In genomic region chrX:134460861-134461218, GRCh38 we compare ENCODE assay signal across 8 cellular contexts. TPM values are rescaled to one million over a fixed set of nuclear protein-coding genes. Genes with fewer than 3 reads are reported as not detected.
DNase-seq lines count a peak whose midpoint lies in the region; ATAC-seq and TF ChIP-seq lines count a peak whose summit lies in the region.

No MANE protein-coding gene starts in this region.

- 6 to 34% methylated on average over 9 of the region's 9 CpGs for WGBS in tibial nerve, 2 donors

- peaks cover 13% of the 10 kb centered on the region for H3K4me1 Mint-ChIP-seq in activated naive CD8-positive, alpha-beta T cell treated with anti-CD3 and anti-CD28 coated beads, Interleukin-2, amount 10 ng/mL, durations not matched to agents 7 days and 5 days

- H3K27ac ChIP-seq in tibial nerve: peak overlapping the region in 1 of 4 donors; percentile 86

- H3K4me3 ChIP-seq in kidney epithelial cell (ENCODE audit: low read depth, low read length) (peak overlapping the region; percentile 63), tibial nerve (peak overlapping the region; percentile 57 to 86 (median 58))

- ATAC-seq in activated naive CD8-positive, alpha-beta T cell treated with anti-CD3 and anti-CD28 coated beads, Interleukin-2, amount 10 ng/mL, durations not matched to agents 7 days and 5 days (ENCODE audit: low read depth): no peak

- no peaks in the 10 kb centered on the region for H3K9me3 ChIP-seq in tibial nerve

- H3K9me3 Mint-ChIP-seq in activated naive CD8-positive, alpha-beta T cell treated with anti-CD3 and anti-CD28 coated beads, Interleukin-2, amount 10 ng/mL, durations not matched to agents 7 days and 5 days: no peaks in the 10 kb centered on the region

- peak; percentile 13 for DNase-seq in DMS79 treated with DMSO at 0.1 percent for 48 hours (lab: John Stamatoyannopoulos, UW)
- DNase-seq in DMS79 (lab: John Stamatoyannopoulos, UW): no peak
- peak; percentile 52 for DNase-seq in HT-29 (ENCODE audit: low spot score)
- DNase-seq in activated naive CD8-positive, alpha-beta T cell treated with anti-CD3 and anti-CD28 coated beads, Interleukin-2, amount 10 ng/mL, durations not matched to agents 7 days and 5 days: no peak
- no peak for DNase-seq in kidney epithelial cell (ENCODE audit: low read depth)
- DNase-seq in tibial nerve (ENCODE audit: low spot score in 2 of 2): no peak
- no peak for DNase-seq in COLO829 (ENCODE audit: low spot score)
- DNase-seq in activated CD4-positive, alpha-beta T cell treated with anti-CD3 and anti-CD28 coated beads for 4 hours: no peak

- no peaks in the 10 kb centered on the region for H3K4me1 ChIP-seq in tibial nerve

- no peaks in the 10 kb centered on the region for H3K27me3 Mint-ChIP-seq in activated naive CD8-positive, alpha-beta T cell treated with anti-CD3 and anti-CD28 coated beads, Interleukin-2, amount 10 ng/mL, durations not matched to agents 7 days and 5 days

- TF ChIP-seq CTCF in kidney epithelial cell (IDR thresholded peaks at IDR 0.05; ENCODE audit: insufficient read depth, low read length, poor library complexity, severe bottlenecking): no peak
- no peak for TF ChIP-seq CTCF in tibial nerve (IDR thresholded peaks at IDR 0.05)

- TF ChIP-seq EP300 in tibial nerve (IDR thresholded peaks at IDR 0.05): no peak

- H3K27me3 ChIP-seq in kidney epithelial cell (ENCODE audit: control insufficient read depth, insufficient read depth, low read length): no peaks in the 10 kb centered on the region
- H3K27me3 ChIP-seq in tibial nerve: no peaks in the 10 kb centered on the region

- peak overlapping the region; percentile 82 for H3K27ac Mint-ChIP-seq in activated naive CD8-positive, alpha-beta T cell treated with anti-CD3 and anti-CD28 coated beads, Interleukin-2, amount 10 ng/mL, durations not matched to agents 7 days and 5 days

- POLR2A ChIA-PET in activated naive CD8-positive, alpha-beta T cell treated with anti-CD3 and anti-CD28 coated beads, Interleukin-2, amount 10 ng/mL, durations not matched to agents 7 days and 5 days (lab: Charles Lee): no interaction called here

- no peak for TF ChIP-seq POLR2A in tibial nerve (IDR thresholded peaks at IDR 0.05)

- peaks cover 1% of the 10 kb centered on the region for H3K36me3 Mint-ChIP-seq in activated naive CD8-positive, alpha-beta T cell treated with anti-CD3 and anti-CD28 coated beads, Interleukin-2, amount 10 ng/mL, durations not matched to agents 7 days and 5 days

- peak overlapping the region; percentile 92 for H3K4me3 Mint-ChIP-seq in activated naive CD8-positive, alpha-beta T cell treated with anti-CD3 and anti-CD28 coated beads, Interleukin-2, amount 10 ng/mL, durations not matched to agents 7 days and 5 days

- H3K36me3 ChIP-seq in kidney epithelial cell (ENCODE audit: control insufficient read depth, insufficient read depth, low read length): no peaks in the 10 kb centered on the region
- no peaks in the 10 kb centered on the region for H3K36me3 ChIP-seq in tibial nerve

RNA-seq across cellular contexts. Expression of gene HPRT1, which starts 0.9 kb away (rescaled TPM):
- 7.2 and 8.8 TPM in 2 replicates for total RNA-seq in HT-29 (2014; rRNA removed; shearing (Covaris generic))
- total RNA-seq in activated naive CD8-positive, alpha-beta T cell treated with anti-CD3 and anti-CD28 coated beads, Interleukin-2, amount 10 ng/mL, durations not matched to agents 7 days and 5 days: 10 to 100 TPM; 66.4 to 67.2 TPM
- total RNA-seq in kidney epithelial cell (4.0 and 9.6 TPM in 2 replicates), tibial nerve (10 to 100 TPM in 2 of 4 donors, 1 to 10 TPM in 2; 4.1 to 35.6 (median 9.7) TPM)

Comparison
In these comparisons a context has a peak if more than half of its experiments do, and no peak if none do; other contexts are left out.
1. DNase-seq: peak in DMS79 treated with DMSO at 0.1 percent for 48 hours (single experiment) and HT-29 (single experiment); none in DMS79 (single experiment), activated naive CD8-positive, alpha-beta T cell treated with anti-CD3 and anti-CD28 coated beads, Interleukin-2, amount 10 ng/mL, durations not matched to agents 7 days and 5 days (single experiment), kidney epithelial cell (single experiment), tibial nerve (0 of 2), COLO829 (single experiment) and activated CD4-positive, alpha-beta T cell treated with anti-CD3 and anti-CD28 coated beads for 4 hours (0 of 2).